ENCODE assay signal across 2 cellular contexts in the genomic region with DNA sequence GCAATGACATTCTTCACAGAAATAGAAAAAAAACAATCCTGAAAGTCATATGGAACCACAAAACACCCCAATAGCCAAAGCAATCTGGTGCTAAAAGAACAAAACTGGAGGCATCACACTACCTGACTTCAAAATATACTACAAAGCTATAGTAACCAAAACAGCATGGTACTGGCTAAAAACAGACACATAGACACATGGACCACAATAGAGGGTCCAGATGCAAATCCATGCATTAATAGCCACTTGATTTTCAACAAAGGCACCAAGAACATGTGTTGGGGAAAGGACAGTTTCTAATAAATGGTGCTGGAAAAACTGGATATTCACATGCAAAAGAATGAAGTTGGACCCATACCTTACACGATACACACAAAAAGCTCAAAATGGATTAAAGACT.
TF ChIP-seq lines count a peak whose summit lies in the region.

No MANE protein-coding gene starts in this region.

TF ChIP-seq in HepG2, 621 proteins besides CTCF, POLR2A, EP300 and RAD21:
- TF ChIP-seq ZNF124 (CRISPR knock-in tag; IDR thresholded peaks at IDR 0.05) (no peak), KLF12 (CRISPR knock-in tag; IDR thresholded peaks at IDR 0.05; ENCODE audit: borderline replicate concordance) (no peak), ZNF720 (CRISPR knock-in tag; IDR thresholded peaks at IDR 0.05) (no peak)
- TF ChIP-seq, protein P1, sequence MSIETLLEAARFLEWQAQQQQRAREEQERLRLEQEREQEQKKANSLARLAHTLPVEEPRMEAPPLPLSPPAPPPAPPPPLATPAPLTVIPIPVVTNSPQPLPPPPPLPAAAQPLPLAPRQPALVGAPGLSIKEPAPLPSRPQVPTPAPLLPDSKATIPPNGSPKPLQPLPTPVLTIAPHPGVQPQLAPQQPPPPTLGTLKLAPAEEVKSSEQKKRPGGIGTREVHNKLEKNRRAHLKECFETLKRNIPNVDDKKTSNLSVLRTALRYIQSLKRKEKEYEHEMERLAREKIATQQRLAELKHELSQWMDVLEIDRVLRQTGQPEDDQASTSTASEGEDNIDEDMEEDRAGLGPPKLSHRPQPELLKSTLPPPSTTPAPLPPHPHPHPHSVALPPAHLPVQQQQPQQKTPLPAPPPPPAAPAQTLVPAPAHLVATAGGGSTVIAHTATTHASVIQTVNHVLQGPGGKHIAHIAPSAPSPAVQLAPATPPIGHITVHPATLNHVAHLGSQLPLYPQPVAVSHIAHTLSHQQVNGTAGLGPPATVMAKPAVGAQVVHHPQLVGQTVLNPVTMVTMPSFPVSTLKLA (IDR thresholded peaks at IDR 0.05) = peak; percentile 78
TF ChIP-seq in HepG2: peak in this region for 1.

TF ChIP-seq in K562, 482 proteins besides CTCF, POLR2A, EP300 and RAD21:
- TF ChIP-seq BCOR (IDR thresholded peaks at IDR 0.05) (peak; percentile 31; the same call in 1 of the 2 replicates), RBM25 (IDR thresholded peaks at IDR 0.05; ENCODE audit: low read depth, low read length, severe bottlenecking) (peak; percentile 65)
- TF ChIP-seq, protein P2, sequence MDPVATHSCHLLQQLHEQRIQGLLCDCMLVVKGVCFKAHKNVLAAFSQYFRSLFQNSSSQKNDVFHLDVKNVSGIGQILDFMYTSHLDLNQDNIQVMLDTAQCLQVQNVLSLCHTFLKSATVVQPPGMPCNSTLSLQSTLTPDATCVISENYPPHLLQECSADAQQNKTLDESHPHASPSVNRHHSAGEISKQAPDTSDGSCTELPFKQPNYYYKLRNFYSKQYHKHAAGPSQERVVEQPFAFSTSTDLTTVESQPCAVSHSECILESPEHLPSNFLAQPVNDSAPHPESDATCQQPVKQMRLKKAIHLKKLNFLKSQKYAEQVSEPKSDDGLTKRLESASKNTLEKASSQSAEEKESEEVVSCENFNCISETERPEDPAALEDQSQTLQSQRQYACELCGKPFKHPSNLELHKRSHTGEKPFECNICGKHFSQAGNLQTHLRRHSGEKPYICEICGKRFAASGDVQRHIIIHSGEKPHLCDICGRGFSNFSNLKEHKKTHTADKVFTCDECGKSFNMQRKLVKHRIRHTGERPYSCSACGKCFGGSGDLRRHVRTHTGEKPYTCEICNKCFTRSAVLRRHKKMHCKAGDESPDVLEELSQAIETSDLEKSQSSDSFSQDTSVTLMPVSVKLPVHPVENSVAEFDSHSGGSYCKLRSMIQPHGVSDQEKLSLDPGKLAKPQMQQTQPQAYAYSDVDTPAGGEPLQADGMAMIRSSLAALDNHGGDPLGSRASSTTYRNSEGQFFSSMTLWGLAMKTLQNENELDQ (CRISPR knock-in tag; IDR thresholded peaks at IDR 0.05; ENCODE audit: borderline replicate concordance) = no peak
TF ChIP-seq in K562: peak in this region for 2.
